ENCODE assay signal across 9 cellular contexts in genomic region chr10:119078422-119079179, GRCh38. TPM values are rescaled to one million over a fixed set of nuclear protein-coding genes. Genes with fewer than 3 reads are reported as not detected.
DNase-seq lines count a peak whose midpoint lies in the region; ATAC-seq and TF ChIP-seq lines count a peak whose summit lies in the region.
"Had no signal": no experiment of that assay in that cellular context is flagged by ENCODE, and none has a peak within 500 bp of the region (broad histone marks: within the 10 kb centered on the region; RNA-seq: fewer than 3 reads in every experiment).

No MANE protein-coding gene starts in this region.

- DNase-seq in activated T-cell treated with anti-CD3 and anti-CD28 coated beads, Interleukin-2, amount 50 U/mL, for 4 hours, result no peak
- no peak for DNase-seq in activated T-cell treated with anti-CD3 and anti-CD28 coated beads, Interleukin-2, amount 50 U/mL, for 1 hour
- DNase-seq in kidney epithelial cell (ENCODE audit: low read depth) (no peak), transverse colon (no peak), posterior cingulate gyrus (no peak), omental fat pad (ENCODE audit: low spot score) (no peak), A172 (ENCODE audit: low spot score) (no peak)
- DNase-seq: NCI-H187 had no signal

- no peaks in the 10 kb centered on the region for H3K27me3 Mint-ChIP-seq in activated T-cell treated with anti-CD3 and anti-CD28 coated beads, Interleukin-2, amount 50 U/mL, for 4 hours (ENCODE audit: low read depth)
- no peaks in the 10 kb centered on the region for H3K27me3 Mint-ChIP-seq in activated naive CD8-positive, alpha-beta T cell

- H3K4me3 ChIP-seq in kidney epithelial cell (ENCODE audit: low read depth, low read length) (peak overlapping the region; percentile 100), transverse colon (peak overlapping the region in 3 of 4 donors; percentile 72 to 97 (median 94))

- peak overlapping the region; percentile 97 to 99 (median 98) for H3K27ac ChIP-seq in transverse colon

- no peaks in the 10 kb centered on the region for H3K36me3 ChIP-seq in kidney epithelial cell (ENCODE audit: control insufficient read depth, insufficient read depth, low read length)
- no peaks in the 10 kb centered on the region for H3K36me3 ChIP-seq in transverse colon

- no peak for ATAC-seq in activated T-cell treated with anti-CD3 and anti-CD28 coated beads, Interleukin-2, amount 50 U/mL, for 4 hours
- ATAC-seq in omental fat pad (ENCODE audit: low FRiP score), result no peak

- no peaks in the 10 kb centered on the region for H3K9me3 Mint-ChIP-seq in activated T-cell treated with anti-CD3 and anti-CD28 coated beads, Interleukin-2, amount 50 U/mL, for 4 hours
- no peaks in the 10 kb centered on the region for H3K9me3 Mint-ChIP-seq in activated naive CD8-positive, alpha-beta T cell (ENCODE audit: low read depth)

- in situ Hi-C loops in transverse colon (cut with MboI; ENCODE audit: low pct_ligation_motif_present in 1 of 4, low pct_unique_long_range_greater_than_20kb in 1 of 4, low sequenced_read_pairs in 3 of 4), result no loop called here

- no peaks in the 10 kb centered on the region for H3K9me3 ChIP-seq in transverse colon

- H3K36me3 Mint-ChIP-seq in activated T-cell treated with anti-CD3 and anti-CD28 coated beads, Interleukin-2, amount 50 U/mL, for 4 hours (ENCODE audit: insufficient read depth), result peaks cover 18% of the 10 kb centered on the region
- H3K36me3 Mint-ChIP-seq in activated naive CD8-positive, alpha-beta T cell, result peaks cover 6% of the 10 kb centered on the region

- peaks cover 50% of the 10 kb centered on the region for H3K4me1 Mint-ChIP-seq in activated T-cell treated with anti-CD3 and anti-CD28 coated beads, Interleukin-2, amount 50 U/mL, for 4 hours (ENCODE audit: low read depth)
- peaks cover 44% of the 10 kb centered on the region for H3K4me1 Mint-ChIP-seq in activated naive CD8-positive, alpha-beta T cell (ENCODE audit: low read depth)

- intact Hi-C loops in transverse colon (cut with DNase I; ENCODE audit: low total_unique reads), result no loop called here
- intact Hi-C loops in posterior cingulate gyrus (cut with DNase I), result loop anchor here (5.0 kb wide), 1 partner anchor 46 kb away; no protein-coding TSS in a partner anchor

- TF ChIP-seq EP300 in transverse colon (IDR thresholded peaks at IDR 0.05; ENCODE audit: low read depth), result no peak

- no peak for TF ChIP-seq POLR2A in transverse colon (IDR thresholded peaks at IDR 0.05)

- WGBS in transverse colon (ENCODE audit: low coverage in 1 of 2), 2 donors, result 12 to 13% methylated on average over 9 to 10 of the region's 10 CpGs

- H3K4me1 ChIP-seq in transverse colon, result peaks cover 12 to 53% (median 32%) of the 10 kb centered on the region in 4 donors

- H3K27me3 ChIP-seq in kidney epithelial cell (ENCODE audit: control insufficient read depth, insufficient read depth, low read length) (no peaks in the 10 kb centered on the region), transverse colon (no peaks in the 10 kb centered on the region)

- peak overlapping the region; percentile 93 for H3K27ac Mint-ChIP-seq in activated naive CD8-positive, alpha-beta T cell

- TF ChIP-seq CTCF in kidney epithelial cell (IDR thresholded peaks at IDR 0.05; ENCODE audit: insufficient read depth, low read length, poor library complexity, severe bottlenecking) (no peak), transverse colon (IDR thresholded peaks at IDR 0.05) (no peak), omental fat pad (IDR thresholded peaks at IDR 0.05) (no peak)

- H3K4me3 Mint-ChIP-seq in activated T-cell treated with anti-CD3 and anti-CD28 coated beads, Interleukin-2, amount 50 U/mL, for 4 hours, result peak overlapping the region; percentile 99
- peak overlapping the region; percentile 95 for H3K4me3 Mint-ChIP-seq in activated naive CD8-positive, alpha-beta T cell

RNA-seq across cellular contexts. Expression of gene EIF3A, which starts 2.0 kb away (rescaled TPM):
- 100 to 1,000 TPM; 188 to 194 (median 194) TPM for total RNA-seq in activated T-cell treated with anti-CD3 and anti-CD28 coated beads, Interleukin-2, amount 50 U/mL, for 4 hours
- 129 and 140 TPM in 2 replicates for total RNA-seq in kidney epithelial cell
- total RNA-seq in transverse colon, result 100 to 1,000 TPM in 2 of 4 donors, 10 to 100 TPM in 2; 68.1 to 119 (median 99.6) TPM
- total RNA-seq in omental fat pad, result 100 to 1,000 TPM; 119 to 228 (median 158) TPM
- 89.1 and 99.4 TPM in 2 replicates for total RNA-seq in A172 (2014; rRNA removed; shearing (Covaris generic))

RNA-seq across cellular contexts. Expression of gene DENND10, which starts 25.3 kb away (rescaled TPM):
- 10 to 100 TPM; 12.7 to 15.3 (median 13.8) TPM for total RNA-seq in activated T-cell treated with anti-CD3 and anti-CD28 coated beads, Interleukin-2, amount 50 U/mL, for 4 hours
- total RNA-seq in kidney epithelial cell (58.1 and 78.7 TPM in 2 replicates), transverse colon (100 to 1,000 TPM in 1 of 4 donors, 10 to 100 TPM in 3; 57.1 to 103 (median 59.9) TPM), omental fat pad (10 to 100 TPM; 37.9 to 68.4 (median 49.7) TPM)
- total RNA-seq in A172 (2014; rRNA removed; shearing (Covaris generic)), result 111 and 134 TPM in 2 replicates

RNA-seq across cellular contexts. Expression of gene NANOS1, which starts 49.1 kb away (rescaled TPM):
- total RNA-seq in activated T-cell treated with anti-CD3 and anti-CD28 coated beads, Interleukin-2, amount 50 U/mL, for 4 hours, result under 1 TPM; 0.08 to 0.15 (median 0.11) TPM
- total RNA-seq in kidney epithelial cell (0.88 and 1.6 TPM in 2 replicates), transverse colon (1 to 10 TPM in 2 of 4 donors, under 1 TPM in 2; 0.20 to 7.1 (median 1.9) TPM), omental fat pad (10 to 100 TPM in 3 of 4 donors, 1 to 10 TPM in 1; 1.6 to 18.5 (median 12.2) TPM)
- total RNA-seq in A172 (2014; rRNA removed; shearing (Covaris generic)), result 1.3 TPM in 2 replicates
